ENCODE assay signal across 18 cellular contexts in the genomic region with DNA sequence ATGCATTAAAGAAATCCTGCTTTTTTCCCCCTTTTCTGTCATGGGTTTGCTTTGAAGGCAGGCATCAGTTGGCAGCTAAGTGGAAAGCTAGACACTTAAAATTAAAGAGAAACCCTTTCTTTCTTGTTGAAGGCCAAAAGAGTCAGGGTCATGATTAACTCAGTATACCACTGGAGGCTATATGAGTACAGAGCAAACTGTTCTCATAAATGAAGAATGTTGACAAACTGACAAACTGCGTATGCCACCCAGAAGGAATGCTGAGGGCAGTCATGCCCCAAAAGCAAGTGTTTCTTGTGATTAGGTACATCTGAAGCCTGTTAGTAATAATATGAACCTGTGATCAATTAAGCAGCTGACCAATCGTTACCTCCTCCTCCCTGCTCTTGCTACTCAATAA. TPM values are rescaled to one million over a fixed set of nuclear protein-coding genes. Genes with fewer than 3 reads are reported as not detected.
DNase-seq lines count a peak whose midpoint lies in the region; ATAC-seq and TF ChIP-seq lines count a peak whose summit lies in the region.
"Had no signal": no experiment of that assay in that cellular context is flagged by ENCODE, and none has a peak within 500 bp of the region (broad histone marks: within the 10 kb centered on the region; RNA-seq: fewer than 3 reads in every experiment).

No MANE protein-coding gene starts in this region.

- H3K36me3 ChIP-seq in PC-3 (ENCODE audit: low read depth, low read length) (no peaks in the 10 kb centered on the region), trophoblast cell (ENCODE audit: control insufficient read depth in 1 of 2, insufficient read depth in 2 of 2, low read length in 2 of 2) (no peaks in the 10 kb centered on the region)
- H3K36me3 ChIP-seq: BE2C had no signal

- no peaks in the 10 kb centered on the region for H3K9me3 ChIP-seq in PC-3 (ENCODE audit: low read length)
- peaks cover 1% of the 10 kb centered on the region for H3K9me3 ChIP-seq in trophoblast cell (ENCODE audit: insufficient read depth, low read depth, low read length)
- H3K9me3 ChIP-seq: BE2C had no signal

- H3K4me1 ChIP-seq in PC-3 (ENCODE audit: insufficient read depth, low read length) (no peaks in the 10 kb centered on the region), trophoblast cell (ENCODE audit: control insufficient read depth in 1 of 2, insufficient read depth in 2 of 2, low read length in 2 of 2) (peaks cover 0 to 10% of the 10 kb centered on the region in 2 experiments)
- H3K4me1 ChIP-seq: BE2C had no signal

- POLR2A ChIA-PET in PC-3 (lab: Charles Lee; ENCODE audit: unreplicated experiment), result no interaction called here

- H3K9me2 ChIP-seq in PC-3 (replicated peaks; ENCODE audit: low read length), result no peaks in the 10 kb centered on the region

- no peak overlapping the region for H4K12ac ChIP-seq in trophoblast cell (ENCODE audit: low read depth, low read length)

- no peak overlapping the region for H4K91ac ChIP-seq in trophoblast cell (ENCODE audit: low read depth, low read length)

- DNase-seq in PC-3 (peak; percentile 6), dedifferentiated amniotic fluid mesenchymal stem cell (ENCODE audit: extremely low spot score) (peak; percentile 66), fibroblast of gingiva (ENCODE audit: low read depth) (peak; percentile 14), trophoblast cell (peak; percentile 44 to 66), MV-4-11 (lab: John Stamatoyannopoulos, UW) (no peak), NCI-H187 (lab: John Stamatoyannopoulos, UW) (no peak)
- DNase-seq: ACHN; BE2C; C1 segment of cervical spinal cord; CD4-positive, CD25-positive, alpha-beta regulatory T cell; CD8-positive, alpha-beta memory T cell; COR-L47; GDM1; H9; IMR-90 had no signal

- H3K27ac ChIP-seq in PC-3 (ENCODE audit: low read length), result no peak overlapping the region
- no peak overlapping the region for H3K27ac ChIP-seq in trophoblast cell (ENCODE audit: low read depth, low read length)

- CTCF ChIA-PET in PC-3 (lab: Charles Lee), result no interaction called here

- H2AK5ac ChIP-seq in trophoblast cell (ENCODE audit: low read length), result no peak overlapping the region

- H3K4ac ChIP-seq in trophoblast cell (ENCODE audit: low read depth, low read length), result no peak overlapping the region

- intact Hi-C loops in PC-3 (cut with micrococcal nuclease), result no loop called here

- no CpG with 5 or more reads among the region's 2 CpGs for WGBS in trophoblast cell (ENCODE audit: extremely low coverage, insufficient coverage, insufficient read length)

- no peaks in the 10 kb centered on the region for H3F3A ChIP-seq in PC-3 (ENCODE audit: low read length, unreplicated experiment)

- H4K8ac ChIP-seq in trophoblast cell (ENCODE audit: low read depth, low read length), result no peak overlapping the region

- H2BK5ac ChIP-seq in trophoblast cell (ENCODE audit: low read depth, low read length, poor library complexity), result no peak overlapping the region

- no peak overlapping the region for H2BK120ac ChIP-seq in trophoblast cell (ENCODE audit: insufficient read depth, low read length, poor library complexity)

- H3K79me1 ChIP-seq in trophoblast cell (ENCODE audit: low read length), result peaks cover 4% of the 10 kb centered on the region

- H3K9ac ChIP-seq in PC-3 (ENCODE audit: low read length) (no peak overlapping the region), trophoblast cell (ENCODE audit: low read length) (no peak overlapping the region)

- no peak overlapping the region for H2AFZ ChIP-seq in PC-3 (ENCODE audit: low read length)
- H2AFZ ChIP-seq in trophoblast cell (ENCODE audit: insufficient read depth, low read length, poor library complexity), result no peak overlapping the region

- BruUV-seq in PC-3 (replicated peaks; lab: Mats Ljungman, UMichigan), result no TSS peak

- H3K23ac ChIP-seq in trophoblast cell (ENCODE audit: low read length), result no peak overlapping the region

- H3K4me3 ChIP-seq in PC-3 (ENCODE audit: low read length), result no peak overlapping the region
- no peak overlapping the region for H3K4me3 ChIP-seq in trophoblast cell (ENCODE audit: low read depth, low read length)
- H3K4me3 ChIP-seq: K562 had no signal

- no peak for TF ChIP-seq CTCF in PC-3 (conservative IDR thresholded peaks at IDR 0.05; ENCODE audit: low read depth, low read length)

- no peak overlapping the region for H3K18ac ChIP-seq in trophoblast cell (ENCODE audit: low read length)

- no peak overlapping the region for H2BK12ac ChIP-seq in trophoblast cell (ENCODE audit: low read length)

- ATAC-seq in PC-3 (no peak), GM19035 (IDR thresholded peaks at IDR 0.05; ENCODE audit: unreplicated experiment) (no peak), GM21528 (IDR thresholded peaks at IDR 0.05; ENCODE audit: low FRiP score, unreplicated experiment) (no peak)
- ATAC-seq: K562 had no signal

- no peaks in the 10 kb centered on the region for H4K20me1 ChIP-seq in PC-3 (ENCODE audit: low read length)

- no peaks in the 10 kb centered on the region for H3K79me2 ChIP-seq in PC-3 (ENCODE audit: low read length)
- no peaks in the 10 kb centered on the region for H3K79me2 ChIP-seq in trophoblast cell (ENCODE audit: control insufficient read depth, insufficient read depth, low read length, poor library complexity)

- H3K27me3 ChIP-seq in PC-3 (ENCODE audit: low read length) (peaks cover 15% of the 10 kb centered on the region), trophoblast cell (ENCODE audit: insufficient read depth, low read length) (no peaks in the 10 kb centered on the region)
- H3K27me3 ChIP-seq: BE2C had no signal

- H3K4me2 ChIP-seq in PC-3 (ENCODE audit: low read length) (no peak overlapping the region), trophoblast cell (ENCODE audit: low read length) (no peak overlapping the region)

- H3K14ac ChIP-seq in trophoblast cell (ENCODE audit: low read length), result no peak overlapping the region

RNA-seq across cellular contexts. Expression of a gene that starts 43.6 kb away (rescaled TPM):
- not detected in 2 replicates for total RNA-seq in PC-3 (2014; rRNA removed)
- polyA plus RNA-seq in trophoblast cell (2013), result 2.5 and 2.7 TPM in 2 replicates
- total RNA-seq: CD4-positive, CD25-positive, alpha-beta regulatory T cell; CD8-positive, alpha-beta memory T cell; IMR-90 had no signal
- polyA plus RNA-seq: CD4-positive, CD25-positive, alpha-beta regulatory T cell; CD8-positive, alpha-beta memory T cell; IMR-90 had no signal

Comparison
In these comparisons a context has a peak if more than half of its experiments do, and no peak if none do; other contexts are left out.
1. DNase-seq: peak in PC-3 (single experiment), dedifferentiated amniotic fluid mesenchymal stem cell (single experiment), fibroblast of gingiva (single experiment) and trophoblast cell (2 of 2); none in MV-4-11 (single experiment) and NCI-H187 (0 of 2).